In the genomic region with DNA sequence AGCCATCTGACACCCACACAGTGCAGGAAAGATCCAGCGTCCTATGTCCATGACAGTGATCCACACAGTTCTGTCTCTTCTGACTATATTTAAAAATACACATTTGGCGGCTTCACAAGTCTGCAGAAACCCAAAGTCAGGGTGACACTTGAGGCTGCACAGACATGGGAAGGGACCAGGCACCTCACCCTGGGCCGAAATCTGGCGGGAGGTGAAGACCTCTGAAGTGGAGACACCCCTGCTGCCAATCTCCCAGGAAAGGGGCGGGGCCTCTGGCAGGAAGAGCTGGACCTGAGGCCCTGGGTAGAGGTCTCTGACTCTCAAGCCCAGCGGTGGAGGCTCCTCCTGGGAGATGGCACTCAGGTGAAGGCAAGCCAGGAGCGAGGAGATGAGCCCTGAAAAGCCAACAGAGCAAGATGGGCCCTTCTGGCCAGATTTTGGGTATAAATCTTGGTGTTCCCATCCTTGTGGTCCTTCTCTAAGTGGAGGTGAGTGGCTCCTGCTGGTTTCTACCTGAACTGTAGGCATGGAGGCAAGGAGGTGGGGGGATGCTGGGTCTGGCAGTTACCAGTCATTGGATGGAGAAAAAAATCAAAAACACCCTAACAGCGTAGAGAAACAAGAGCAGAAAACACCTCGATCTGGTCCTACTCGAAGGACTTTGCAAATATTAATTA, we compare ENCODE assay signal across 15 cellular contexts.
A peak's percentile ranks its signal among the peaks of the same experiment; 100 is the strongest.
DNase-seq lines count a peak whose midpoint lies in the region; ATAC-seq and TF ChIP-seq lines count a peak whose summit lies in the region.
"Had no signal": no experiment of that assay in that cellular context is flagged by ENCODE, and none has a peak within 500 bp of the region (broad histone marks: within the 10 kb centered on the region; RNA-seq: fewer than 3 reads in every experiment).

No MANE protein-coding gene starts in this region.

- H3K36me3 ChIP-seq in right atrium auricular region, result peaks cover 36% of the 10 kb centered on the region
- H3K36me3 ChIP-seq: neural progenitor cell had no signal

- H3K9me3 ChIP-seq in CD4-positive, alpha-beta T cell (ENCODE audit: control insufficient read depth, low read length), result peaks cover 17% of the 10 kb centered on the region
- no peaks in the 10 kb centered on the region for H3K9me3 ChIP-seq in right atrium auricular region

- CTCF ChIA-PET in CD4-positive, alpha-beta T cell (lab: Charles Lee), result no interaction called here

- peaks cover 9% of the 10 kb centered on the region for H3K9me3 Mint-ChIP-seq in CD4-positive, alpha-beta T cell
- H3K9me3 Mint-ChIP-seq in activated T-helper 17 cell treated with anti-CD3 and anti-CD28 coated beads, Interleukin-2, amount 50 U/mL, for 72 hours, result peaks cover 5% of the 10 kb centered on the region
- H3K9me3 Mint-ChIP-seq: neural progenitor cell had no signal

- peak overlapping the region; percentile 77 for H3K27ac Mint-ChIP-seq in CD4-positive, alpha-beta T cell
- H3K27ac Mint-ChIP-seq in activated T-helper 17 cell treated with anti-CD3 and anti-CD28 coated beads, Interleukin-2, amount 50 U/mL, for 72 hours, result peak overlapping the region; percentile 52
- H3K27ac Mint-ChIP-seq: neural progenitor cell; T-helper 2 cell treated with Interferon-gamma antibody and Interleukin-4, amounts not matched to agents 5 μg/mL and 100 μg/mL, for 36 hours had no signal

- H3K27me3 Mint-ChIP-seq in CD4-positive, alpha-beta T cell, result no peaks in the 10 kb centered on the region
- no peaks in the 10 kb centered on the region for H3K27me3 Mint-ChIP-seq in activated T-helper 17 cell treated with anti-CD3 and anti-CD28 coated beads, Interleukin-2, amount 50 U/mL, for 72 hours

- POLR2A ChIA-PET in CD4-positive, alpha-beta T cell (lab: Charles Lee), result no interaction called here

- peak in 1 of 10 experiments; percentile 30 for DNase-seq in CD4-positive, alpha-beta T cell
- DNase-seq in right atrium auricular region (ENCODE audit: low spot score) (no peak), sciatic nerve (ENCODE audit: low spot score) (peak; percentile 62), NCI-H1105 treated with DMSO at 0.1 percent for 48 hours (lab: John Stamatoyannopoulos, UW) (no peak), NCI-H1417 (lab: John Stamatoyannopoulos, UW) (no peak), SK-N-DZ (ENCODE audit: low spot score) (no peak)
- DNase-seq: activated CD4-positive, alpha-beta T cell treated with anti-CD3 and anti-CD28 coated beads, Interleukin-2, amount 50 U/mL, for 48 hours; DMS153; NCI-H1436 treated with DMSO at 0.1 percent for 48 hours; PC-9 had no signal

- no peaks in the 10 kb centered on the region for H3K27me3 ChIP-seq in CD4-positive, alpha-beta T cell (ENCODE audit: control insufficient read depth, insufficient read depth, low read length)
- no peaks in the 10 kb centered on the region for H3K27me3 ChIP-seq in right atrium auricular region
- H3K27me3 ChIP-seq: neural progenitor cell had no signal

- intact Hi-C loops in CD4-positive, alpha-beta T cell (cut with DNase I, micrococcal nuclease), result loop anchor here in 1 of 2 experiments (5.0 kb wide), 1 partner anchor 115 kb away; no protein-coding TSS in a partner anchor
- intact Hi-C loops in sciatic nerve (cut with DNase I), result no loop called here

- H3K27ac ChIP-seq in CD4-positive, alpha-beta T cell (ENCODE audit: low read depth, low read length), result no peak overlapping the region
- peak overlapping the region; percentile 73 to 78 for H3K27ac ChIP-seq in right atrium auricular region
- H3K27ac ChIP-seq: KMS-11, neural progenitor cell, PC-9 had no signal

- peaks cover 0 to 21% of the 10 kb centered on the region in 2 donors for H3K4me1 ChIP-seq in right atrium auricular region
- H3K4me1 ChIP-seq: neural progenitor cell had no signal

- no peak overlapping the region for H3K4me3 ChIP-seq in right atrium auricular region
- H3K4me3 ChIP-seq: neural progenitor cell, PC-9 had no signal

- H3K4me1 Mint-ChIP-seq in CD4-positive, alpha-beta T cell (ENCODE audit: low read depth), result peaks cover 19% of the 10 kb centered on the region
- peaks cover 5% of the 10 kb centered on the region for H3K4me1 Mint-ChIP-seq in activated T-helper 17 cell treated with anti-CD3 and anti-CD28 coated beads, Interleukin-2, amount 50 U/mL, for 72 hours
- H3K4me1 Mint-ChIP-seq: neural progenitor cell had no signal

- no peak for TF ChIP-seq CTCF in CD4-positive, alpha-beta T cell (IDR thresholded peaks at IDR 0.05)
- TF ChIP-seq CTCF in right atrium auricular region (IDR thresholded peaks at IDR 0.05), result no peak

- H3K36me3 Mint-ChIP-seq in CD4-positive, alpha-beta T cell (ENCODE audit: low read depth), result peaks cover 90% of the 10 kb centered on the region
- H3K36me3 Mint-ChIP-seq in activated T-helper 17 cell treated with anti-CD3 and anti-CD28 coated beads, Interleukin-2, amount 50 U/mL, for 72 hours (ENCODE audit: low read depth), result peaks cover 74% of the 10 kb centered on the region

- ATAC-seq in CD4-positive, alpha-beta T cell (ENCODE audit: poor library complexity), result no peak
- no peak for ATAC-seq in activated T-helper 17 cell treated with anti-CD3 and anti-CD28 coated beads, Interleukin-2, amount 50 U/mL, for 72 hours (replicated peaks)
- no peak for ATAC-seq in sciatic nerve
- ATAC-seq in GM21447 (IDR thresholded peaks at IDR 0.05; ENCODE audit: unreplicated experiment), result no peak

- H3K4me3 Mint-ChIP-seq in CD4-positive, alpha-beta T cell, result no peak overlapping the region
- no peak overlapping the region for H3K4me3 Mint-ChIP-seq in activated T-helper 17 cell treated with anti-CD3 and anti-CD28 coated beads, Interleukin-2, amount 50 U/mL, for 72 hours
- H3K4me3 Mint-ChIP-seq: neural progenitor cell; T-helper 2 cell treated with Interferon-gamma antibody and Interleukin-4, amounts not matched to agents 5 μg/mL and 100 μg/mL, for 36 hours had no signal
